In genomic region chr7:143415209-143415608, GRCh38 we compare ENCODE assay signal across 6 cellular contexts. TPM values are rescaled to one million over a fixed set of nuclear protein-coding genes. Genes with fewer than 3 reads are reported as not detected.
"Had no signal": no experiment of that assay in that cellular context is flagged by ENCODE, and none has a peak within 500 bp of the region (broad histone marks: within the 10 kb centered on the region; RNA-seq: fewer than 3 reads in every experiment).

No MANE protein-coding gene starts in this region.

RNA-seq across cellular contexts. Expression of gene EPHA1, which starts 6.6 kb away (rescaled TPM):
- total RNA-seq: NCI-H460, Right ventricle myocardium inferior, SK-MEL-5 had no signal

RNA-seq across cellular contexts. Expression of gene TAS2R60, which starts 28.0 kb away (rescaled TPM):
- total RNA-seq: activated CD4-positive, alpha-beta memory T cell treated with anti-CD3 and anti-CD28 coated beads, Interleukin-2, amount 10 ng/mL, durations not matched to agents 7 days and 5 days; activated CD8-positive, alpha-beta memory T cell treated with anti-CD3 and anti-CD28 coated beads, Interleukin-2, amount 10 ng/mL, durations not matched to agents 7 days and 5 days; MCF 10A; NCI-H460; Right ventricle myocardium inferior; SK-MEL-5 had no signal

RNA-seq across cellular contexts. Expression of gene FAM131B, which starts 52.7 kb away (rescaled TPM):
- total RNA-seq: SK-MEL-5 had no signal
